18 cellular contexts compared by ENCODE assay signal in genomic region chr6:75419980-75420379, GRCh38.
"Had no signal": no experiment of that assay in that cellular context is flagged by ENCODE, and none has a peak within 500 bp of the region (broad histone marks: within the 10 kb centered on the region; RNA-seq: fewer than 3 reads in every experiment).

No MANE protein-coding gene starts in this region.

- H3K27ac ChIP-seq: cardiac muscle cell, esophagus squamous epithelium, hepatocyte, left lung, lower lobe of right lung, pancreas, spleen had no signal

- ATAC-seq: effector memory CD8-positive, alpha-beta T cell; left lung; lower lobe of right lung; natural killer cell; pancreas; stimulated activated naive B cell treated with anti-CD40 and anti-IgM and Interleukin-4, amounts not matched to agents 10 μg/mL and 1 μg/mL and 100 μg/mL, for 72 hours had no signal

- H3K36me3 ChIP-seq: cardiac muscle cell, esophagus squamous epithelium, left lung, lower lobe of right lung, pancreas, sigmoid colon, spleen had no signal

- H3K4me1 ChIP-seq: lower lobe of right lung, pancreas had no signal

- H3K9me3 ChIP-seq: esophagus squamous epithelium, left lung, lower lobe of right lung, pancreas, sigmoid colon, spleen had no signal

- DNase-seq: cortex of kidney; effector memory CD8-positive, alpha-beta T cell; erythroblast; esophagus squamous epithelium; foreskin melanocyte; head of caudate nucleus; kidney; left lung; lower lobe of right lung; natural killer cell; occipital lobe; pancreas; sigmoid colon; spleen; stimulated activated CD4-positive, alpha-beta T cell treated with anti-CD3 and anti-CD28 coated beads, Interleukin-2, amount 100 ng/mL, for 48 hours; stimulated activated naive B cell treated with anti-CD40 and anti-IgM and Interleukin-4, amounts not matched to agents 10 μg/mL and 1 μg/mL and 100 μg/mL, for 72 hours had no signal

- H3K4me3 ChIP-seq: cardiac muscle cell, esophagus squamous epithelium, hepatocyte, left lung, lower lobe of right lung, pancreas, sigmoid colon, spleen had no signal

- H3K27me3 ChIP-seq: cardiac muscle cell, esophagus squamous epithelium, hepatocyte, left lung, pancreas, sigmoid colon, spleen had no signal
